15 cellular contexts compared by ENCODE assay signal in the genomic region with DNA sequence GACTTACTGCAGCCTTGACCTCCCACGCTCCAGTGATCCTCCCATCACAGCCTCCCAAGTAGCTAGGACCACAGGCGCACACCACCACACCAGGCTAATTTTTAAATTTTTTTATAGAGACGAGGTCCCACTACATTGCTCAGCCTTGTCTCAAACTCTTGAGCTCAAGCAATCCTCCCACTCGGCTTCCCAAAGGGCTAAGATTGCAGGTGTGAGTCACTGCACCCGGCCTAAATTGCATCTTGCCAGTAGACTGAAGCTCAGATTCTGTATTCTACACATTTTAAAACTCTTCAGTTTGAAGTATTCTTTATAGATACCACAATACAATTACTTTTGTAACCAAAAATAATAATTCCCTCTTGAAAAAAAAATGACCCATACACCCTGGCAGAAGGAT.
"Had no signal": no experiment of that assay in that cellular context is flagged by ENCODE, and none has a peak within 500 bp of the region (broad histone marks: within the 10 kb centered on the region; RNA-seq: fewer than 3 reads in every experiment).

No MANE protein-coding gene starts in this region.

- H3K36me3 ChIP-seq: gastrocnemius medialis, thyroid gland had no signal

- H3K9me3 Mint-ChIP-seq: activated naive CD4-positive, alpha-beta T cell treated with anti-CD3 and anti-CD28 coated beads for 36 hours; activated T-helper 17 cell treated with anti-CD3 and anti-CD28 coated beads, Interleukin-2, amount 50 U/mL, for 72 hours; T-cell had no signal

- H3K4me3 Mint-ChIP-seq: activated naive CD4-positive, alpha-beta T cell treated with anti-CD3 and anti-CD28 coated beads for 36 hours; activated T-helper 17 cell treated with anti-CD3 and anti-CD28 coated beads, Interleukin-2, amount 50 U/mL, for 72 hours; brain; T-cell had no signal

- DNase-seq: activated CD4-positive, alpha-beta T cell treated with anti-CD3 and anti-CD28 coated beads, Interleukin-2, amount 50 U/mL, for 1 hour; activated naive CD4-positive, alpha-beta T cell treated with anti-CD3 and anti-CD28 coated beads for 36 hours; activated T-cell treated with anti-CD3 and anti-CD28 coated beads for 4 hours; amniotic stem cell; cerebellar nuclear complex; gastrocnemius medialis; kidney; left ventricle myocardium inferior; small intestine; T-cell; thyroid gland had no signal

- H3K27me3 ChIP-seq: dorsolateral prefrontal cortex, esophagus muscularis mucosa, gastrocnemius medialis, thyroid gland had no signal

- H3K27ac Mint-ChIP-seq: activated naive CD4-positive, alpha-beta T cell treated with anti-CD3 and anti-CD28 coated beads for 36 hours; activated T-helper 17 cell treated with anti-CD3 and anti-CD28 coated beads, Interleukin-2, amount 50 U/mL, for 72 hours; T-cell had no signal

- H3K27ac ChIP-seq: esophagus muscularis mucosa, left ventricle myocardium inferior, thyroid gland had no signal

- H3K27me3 Mint-ChIP-seq: activated T-helper 17 cell treated with anti-CD3 and anti-CD28 coated beads, Interleukin-2, amount 50 U/mL, for 72 hours; brain; T-cell had no signal

- H3K4me3 ChIP-seq: dorsolateral prefrontal cortex, esophagus muscularis mucosa, gastrocnemius medialis, left ventricle myocardium inferior, thyroid gland had no signal

- H3K9me3 ChIP-seq: esophagus muscularis mucosa, gastrocnemius medialis, left ventricle myocardium inferior, thyroid gland had no signal
